9 cellular contexts compared by ENCODE assay signal in genomic region chr3:56894912-56895431, GRCh38.
A peak's percentile ranks its signal among the peaks of the same experiment; 100 is the strongest.
DNase-seq lines count a peak whose midpoint lies in the region; ATAC-seq and TF ChIP-seq lines count a peak whose summit lies in the region.
"Had no signal": no experiment of that assay in that cellular context is flagged by ENCODE, and none has a peak within 500 bp of the region (broad histone marks: within the 10 kb centered on the region; RNA-seq: fewer than 3 reads in every experiment).

No MANE protein-coding gene starts in this region.

- peak overlapping the region; percentile 29 for H3K4me3 Mint-ChIP-seq in activated CD4-positive, alpha-beta memory T cell treated with anti-CD3 and anti-CD28 coated beads for 36 hours
- no peak overlapping the region for H3K4me3 Mint-ChIP-seq in activated CD4-positive, alpha-beta memory T cell treated with anti-CD3 and anti-CD28 coated beads, Interleukin-2, amount 10 ng/mL, durations not matched to agents 7 days and 5 days
- H3K4me3 Mint-ChIP-seq in stimulated activated naive B cell treated with anti-CD40 and anti-IgM and Interleukin-4, amounts not matched to agents 10 μg/mL and 1 μg/mL and 100 μg/mL, for 72 hours, result peak overlapping the region in 1 of 2 donors; percentile 8

- H3K27ac ChIP-seq in dorsolateral prefrontal cortex (peak overlapping the region in 58 of 59 donors; percentile 1 to 94 (median 75)), gastroesophageal sphincter (no peak overlapping the region), lower lobe of right lung (no peak overlapping the region)

- peaks cover 0 to 11% (median 0%) of the 10 kb centered on the region in 3 donors for H3K4me1 ChIP-seq in gastroesophageal sphincter
- H3K4me1 ChIP-seq in lower lobe of right lung, result no peaks in the 10 kb centered on the region

- CTCF ChIA-PET in activated CD4-positive, alpha-beta memory T cell treated with anti-CD3 and anti-CD28 coated beads for 36 hours (lab: Charles Lee), result interaction anchor here (1.3 kb wide), 1 partner anchor 11 kb away, joined by 3 read pairs; no protein-coding TSS in a partner anchor
- CTCF ChIA-PET in activated CD4-positive, alpha-beta memory T cell treated with anti-CD3 and anti-CD28 coated beads, Interleukin-2, amount 10 ng/mL, durations not matched to agents 7 days and 5 days (lab: Charles Lee), result no interaction called here

- ATAC-seq in HG03565 (IDR thresholded peaks at IDR 0.05; ENCODE audit: unreplicated experiment) (peak; percentile 64), gastroesophageal sphincter (no peak), lower lobe of right lung (no peak)
- ATAC-seq in stimulated activated naive B cell treated with anti-CD40 and anti-IgM and Interleukin-4, amounts not matched to agents 10 μg/mL and 1 μg/mL and 100 μg/mL, for 72 hours (replicated peaks), result peak; percentile 90 to 94

- TF ChIP-seq EP300 in gastroesophageal sphincter (IDR thresholded peaks at IDR 0.05), result no peak

- no peaks in the 10 kb centered on the region for H3K36me3 Mint-ChIP-seq in activated CD4-positive, alpha-beta memory T cell treated with anti-CD3 and anti-CD28 coated beads for 36 hours
- peaks cover 26% of the 10 kb centered on the region for H3K36me3 Mint-ChIP-seq in activated CD4-positive, alpha-beta memory T cell treated with anti-CD3 and anti-CD28 coated beads, Interleukin-2, amount 10 ng/mL, durations not matched to agents 7 days and 5 days (ENCODE audit: low read depth)
- H3K36me3 Mint-ChIP-seq in stimulated activated naive B cell treated with anti-CD40 and anti-IgM and Interleukin-4, amounts not matched to agents 10 μg/mL and 1 μg/mL and 100 μg/mL, for 72 hours, result no peaks in the 10 kb centered on the region

- H3K27me3 Mint-ChIP-seq in activated CD4-positive, alpha-beta memory T cell treated with anti-CD3 and anti-CD28 coated beads for 36 hours, result no peaks in the 10 kb centered on the region
- H3K27me3 Mint-ChIP-seq in activated CD4-positive, alpha-beta memory T cell treated with anti-CD3 and anti-CD28 coated beads, Interleukin-2, amount 10 ng/mL, durations not matched to agents 7 days and 5 days, result peaks cover 3% of the 10 kb centered on the region
- no peaks in the 10 kb centered on the region for H3K27me3 Mint-ChIP-seq in stimulated activated naive B cell treated with anti-CD40 and anti-IgM and Interleukin-4, amounts not matched to agents 10 μg/mL and 1 μg/mL and 100 μg/mL, for 72 hours

- peak; percentile 51 for DNase-seq in activated CD4-positive, alpha-beta memory T cell treated with anti-CD3 and anti-CD28 coated beads for 36 hours
- DNase-seq in activated CD4-positive, alpha-beta memory T cell treated with anti-CD3 and anti-CD28 coated beads, Interleukin-2, amount 10 ng/mL, durations not matched to agents 7 days and 5 days, result no peak
- DNase-seq in dorsolateral prefrontal cortex (peak in 8 of 10 donors; percentile 32 to 76 (median 68)), lower lobe of right lung (no peak), COLO668 (lab: John Stamatoyannopoulos, UW; ENCODE audit: unreplicated experiment) (no peak)
- DNase-seq in stimulated activated naive B cell treated with anti-CD40 and anti-IgM and Interleukin-4, amounts not matched to agents 10 μg/mL and 1 μg/mL and 100 μg/mL, for 72 hours, result no peak

- 39 to 53% methylated on average over 2 to 10 of the region's 10 CpGs for WGBS in gastroesophageal sphincter (ENCODE audit: low coverage in 1 of 2), 2 donors

- no peaks in the 10 kb centered on the region for H3K9me3 Mint-ChIP-seq in activated CD4-positive, alpha-beta memory T cell treated with anti-CD3 and anti-CD28 coated beads for 36 hours
- no peaks in the 10 kb centered on the region for H3K9me3 Mint-ChIP-seq in activated CD4-positive, alpha-beta memory T cell treated with anti-CD3 and anti-CD28 coated beads, Interleukin-2, amount 10 ng/mL, durations not matched to agents 7 days and 5 days
- no peaks in the 10 kb centered on the region for H3K9me3 Mint-ChIP-seq in stimulated activated naive B cell treated with anti-CD40 and anti-IgM and Interleukin-4, amounts not matched to agents 10 μg/mL and 1 μg/mL and 100 μg/mL, for 72 hours

- POLR2A ChIA-PET in activated CD4-positive, alpha-beta memory T cell treated with anti-CD3 and anti-CD28 coated beads for 36 hours (lab: Charles Lee), result interaction anchor here (1.7 kb wide), 1 partner anchor 20 kb away, joined by 4 read pairs; no protein-coding TSS in a partner anchor
- POLR2A ChIA-PET in activated CD4-positive, alpha-beta memory T cell treated with anti-CD3 and anti-CD28 coated beads, Interleukin-2, amount 10 ng/mL, durations not matched to agents 7 days and 5 days (lab: Charles Lee), result no interaction called here

- H3K27ac Mint-ChIP-seq in activated CD4-positive, alpha-beta memory T cell treated with anti-CD3 and anti-CD28 coated beads for 36 hours, result peak overlapping the region; percentile 18
- H3K27ac Mint-ChIP-seq in activated CD4-positive, alpha-beta memory T cell treated with anti-CD3 and anti-CD28 coated beads, Interleukin-2, amount 10 ng/mL, durations not matched to agents 7 days and 5 days, result no peak overlapping the region
- no peak overlapping the region for H3K27ac Mint-ChIP-seq in stimulated activated naive B cell treated with anti-CD40 and anti-IgM and Interleukin-4, amounts not matched to agents 10 μg/mL and 1 μg/mL and 100 μg/mL, for 72 hours

- TF ChIP-seq CTCF in dorsolateral prefrontal cortex (IDR thresholded peaks at IDR 0.05 in 54 of 56, conservative IDR thresholded peaks at IDR 0.05 in 2 of 56; ENCODE audit: low read depth in 1 of 56, partially characterized antibody in 56 of 56), result peak in 1 of 56 donors; percentile 11
- no peak for TF ChIP-seq CTCF in gastroesophageal sphincter (IDR thresholded peaks at IDR 0.05)
- TF ChIP-seq CTCF in lower lobe of right lung (IDR thresholded peaks at IDR 0.05), result no peak

- TF ChIP-seq POLR2A in gastroesophageal sphincter (IDR thresholded peaks at IDR 0.05), result no peak

- intact Hi-C loops in activated CD4-positive, alpha-beta memory T cell treated with anti-CD3 and anti-CD28 coated beads for 36 hours (cut with micrococcal nuclease), result loop anchor here (2.0 kb wide), 1 partner anchor 16 kb away; no protein-coding TSS in a partner anchor
- intact Hi-C loops in dorsolateral prefrontal cortex (cut with DNase I) (loop anchor here in 1 of 2 donors (2.0 kb wide), 1 partner anchor 34 kb away; no protein-coding TSS in a partner anchor), lower lobe of right lung (cut with DNase I) (no loop called here)

- no peaks in the 10 kb centered on the region for H3K36me3 ChIP-seq in gastroesophageal sphincter
- H3K36me3 ChIP-seq in lower lobe of right lung, result no peaks in the 10 kb centered on the region

- H3K9me3 ChIP-seq in gastroesophageal sphincter (no peaks in the 10 kb centered on the region), lower lobe of right lung (no peaks in the 10 kb centered on the region)

- H3K4me3 ChIP-seq in dorsolateral prefrontal cortex, result peak overlapping the region in 14 of 59 donors; percentile 2 to 41 (median 19)
- no peak overlapping the region for H3K4me3 ChIP-seq in gastroesophageal sphincter
- H3K4me3 ChIP-seq in lower lobe of right lung, result no peak overlapping the region
- H3K4me3 ChIP-seq: lung had no signal

- H3K27me3 ChIP-seq in dorsolateral prefrontal cortex, result no peaks in the 10 kb centered on the region
- no peaks in the 10 kb centered on the region for H3K27me3 ChIP-seq in gastroesophageal sphincter
- H3K27me3 ChIP-seq in lower lobe of right lung (ENCODE audit: low read depth), result no peaks in the 10 kb centered on the region

- H3K4me1 Mint-ChIP-seq in activated CD4-positive, alpha-beta memory T cell treated with anti-CD3 and anti-CD28 coated beads for 36 hours (ENCODE audit: low read depth), result peaks cover 60% of the 10 kb centered on the region
- H3K4me1 Mint-ChIP-seq in activated CD4-positive, alpha-beta memory T cell treated with anti-CD3 and anti-CD28 coated beads, Interleukin-2, amount 10 ng/mL, durations not matched to agents 7 days and 5 days, result peaks cover 30% of the 10 kb centered on the region
- H3K4me1 Mint-ChIP-seq in stimulated activated naive B cell treated with anti-CD40 and anti-IgM and Interleukin-4, amounts not matched to agents 10 μg/mL and 1 μg/mL and 100 μg/mL, for 72 hours, result peaks cover 6 to 15% of the 10 kb centered on the region in 2 donors

Comparison
In these comparisons a context has a peak if more than half of its experiments do, and no peak if none do; other contexts are left out.
1. DNase-seq: peak in activated CD4-positive, alpha-beta memory T cell treated with anti-CD3 and anti-CD28 coated beads for 36 hours (single experiment) and dorsolateral prefrontal cortex (8 of 10); none in activated CD4-positive, alpha-beta memory T cell treated with anti-CD3 and anti-CD28 coated beads, Interleukin-2, amount 10 ng/mL, durations not matched to agents 7 days and 5 days (single experiment), stimulated activated naive B cell treated with anti-CD40 and anti-IgM and Interleukin-4, amounts not matched to agents 10 μg/mL and 1 μg/mL and 100 μg/mL, for 72 hours (single experiment), lower lobe of right lung (single experiment) and COLO668 (single experiment).
2. ATAC-seq: peak in HG03565 (single experiment) and stimulated activated naive B cell treated with anti-CD40 and anti-IgM and Interleukin-4, amounts not matched to agents 10 μg/mL and 1 μg/mL and 100 μg/mL, for 72 hours (2 of 2); none in gastroesophageal sphincter (single experiment) and lower lobe of right lung (0 of 2).
3. H3K27ac ChIP-seq: peak in dorsolateral prefrontal cortex (58 of 59); none in gastroesophageal sphincter (0 of 4) and lower lobe of right lung (single experiment).